Comparison of ENCODE assay signal across 1 cellular context in the genomic region with DNA sequence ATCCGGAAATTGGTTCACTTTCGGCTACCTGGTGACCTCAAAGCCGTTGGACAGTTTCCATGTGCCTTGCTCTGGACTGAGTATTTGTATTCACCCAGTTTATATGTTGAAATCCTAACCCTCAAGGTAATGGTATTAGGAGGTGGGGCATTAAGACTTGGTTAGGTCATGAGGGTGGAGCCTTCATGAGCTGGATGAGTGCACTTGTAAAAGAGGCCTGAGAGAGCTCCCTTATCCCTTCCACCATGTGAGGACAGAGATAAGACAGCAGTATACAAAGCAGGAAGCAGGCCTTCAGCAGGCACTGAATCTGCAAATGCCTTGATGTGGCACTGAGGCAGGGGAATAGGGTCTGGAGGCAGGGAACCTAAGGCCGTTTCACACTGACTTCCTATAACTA.
TF ChIP-seq lines count a peak whose summit lies in the region.

No MANE protein-coding gene starts in this region.

TF ChIP-seq in H1, 55 proteins besides CTCF, POLR2A, EP300 and RAD21:
- TF ChIP-seq PHF8 (conservative IDR thresholded peaks at IDR 0.05; ENCODE audit: low read depth, low read length): no peak
- no peak for TF ChIP-seq SIRT6 (IDR thresholded peaks at IDR 0.05; ENCODE audit: low read length)
- no peak for TF ChIP-seq FOSL1 (IDR thresholded peaks at IDR 0.05; ENCODE audit: insufficient read depth, low read depth, low read length)
- no peak for TF ChIP-seq SAP30 (IDR thresholded peaks at IDR 0.05; ENCODE audit: insufficient read depth, insufficient replicate concordance, low read length)
- no peak for TF ChIP-seq SUZ12 (IDR thresholded peaks at IDR 0.05; ENCODE audit: low read length)
- TF ChIP-seq CREB1 (IDR thresholded peaks at IDR 0.05): no peak
- no peak for TF ChIP-seq SP1 (IDR thresholded peaks at IDR 0.05; ENCODE audit: low read depth, low read length)
- no peak for TF ChIP-seq NRF1 (IDR thresholded peaks at IDR 0.05; ENCODE audit: low read depth, low read length)
- no peak for TF ChIP-seq CHD7 (IDR thresholded peaks at IDR 0.05; ENCODE audit: insufficient replicate concordance, low read length)
- TF ChIP-seq TBP (IDR thresholded peaks at IDR 0.05; ENCODE audit: low read depth, low read length): no peak
- TF ChIP-seq CHD1 (IDR thresholded peaks at IDR 0.05; ENCODE audit: low read depth, low read length): no peak
- TF ChIP-seq POU5F1 (IDR thresholded peaks at IDR 0.05; ENCODE audit: low read depth, low read length): no peak
- TF ChIP-seq NANOG (IDR thresholded peaks at IDR 0.05; ENCODE audit: insufficient read depth, low read depth, low read length, poor library complexity, severe bottlenecking): no peak
- no peak for TF ChIP-seq RBBP5 (IDR thresholded peaks at IDR 0.05; ENCODE audit: borderline replicate concordance, low read depth, low read length)
- no peak for TF ChIP-seq ASH2L (IDR thresholded peaks at IDR 0.05; ENCODE audit: low read length)
- no peak for TF ChIP-seq KDM4A (IDR thresholded peaks at IDR 0.05; ENCODE audit: low read depth, low read length, severe bottlenecking)
- no peak for TF ChIP-seq RFX5 (IDR thresholded peaks at IDR 0.05; ENCODE audit: borderline replicate concordance, low read depth, low read length)
- TF ChIP-seq TCF12 (IDR thresholded peaks at IDR 0.05; ENCODE audit: low read depth, low read length): no peak
